Comparison of ENCODE assay signal across 10 cellular contexts in genomic region chr16:89357460-89357859, GRCh38.
A peak's percentile ranks its signal among the peaks of the same experiment; 100 is the strongest.
DNase-seq lines count a peak whose midpoint lies in the region; ATAC-seq, FAIRE-seq and TF ChIP-seq lines count a peak whose summit lies in the region.
"Had no signal": no experiment of that assay in that cellular context is flagged by ENCODE, and none has a peak within 500 bp of the region (broad histone marks: within the 10 kb centered on the region; RNA-seq: fewer than 3 reads in every experiment).

No MANE protein-coding gene starts in this region.

- H3K27ac ChIP-seq in BLaER1 treated with 17β-estradiol and CSF1 and Interleukin-3, amounts not matched to agents 10 nM and 100 nM = peak overlapping the region in 10 of 11 experiments; percentile 31 to 66 (median 50); a peak in 19 of 22 replicates
- peak overlapping the region; percentile 41; the same call in 1 of the 3 replicates for H3K27ac ChIP-seq in K562 (ENCODE audit: extremely low read depth, low read depth, low read length)
- H3K27ac ChIP-seq in hepatocyte = no peak overlapping the region
- H3K27ac ChIP-seq: prostate gland had no signal

- DNase-seq in MV-4-11 (lab: John Stamatoyannopoulos, UW) (peak; percentile 89), K562 (ENCODE audit: extremely low read depth in 1 of 4, low spot score in 3 of 4) (peak in 2 of 4 experiments; percentile 40 to 48), naive B cell (peak; percentile 24), hepatocyte (ENCODE audit: low spot score) (no peak), AML-193 (lab: John Stamatoyannopoulos, UW) (no peak), HuH-7.5 (ENCODE audit: low spot score) (no peak), GOT3 (lab: John Stamatoyannopoulos, UW) (no peak)
- DNase-seq: DMS79 had no signal

- 0 out of 6 replicates have a peak, but pooled peaks of 1 of the 3 experiments have one; percentile 4 for TF ChIP-seq CTCF in K562 (IDR thresholded peaks at IDR 0.05 in 2 of 3, conservative IDR thresholded peaks at IDR 0.05 in 1 of 3; ENCODE audit: insufficient read depth in 2 of 3, low read depth in 1 of 3, low read length in 3 of 3)
- no peak for TF ChIP-seq CTCF in hepatocyte (IDR thresholded peaks at IDR 0.05; ENCODE audit: poor library complexity)

- TF ChIP-seq POLR2A in K562 (conservative IDR thresholded peaks at IDR 0.05) = no peak

- H3K9me1 ChIP-seq in K562 (ENCODE audit: control insufficient read depth, insufficient read depth, low read length) = peaks cover 29% of the 10 kb centered on the region

- H2AFZ ChIP-seq in K562 (ENCODE audit: low read depth, low read length) (no peak overlapping the region), hepatocyte (no peak overlapping the region)

- POLR2A ChIA-PET in K562 (lab: Yijun Ruan, JAX) = interaction anchor here (0.7 to 1.7 kb wide), 3 partner anchors 15 to 147 kb away, joined by 3 to 4 read pairs (median 4); no protein-coding TSS in a partner anchor

- H3K9me2 ChIP-seq in hepatocyte (replicated peaks; ENCODE audit: insufficient read depth) = no peaks in the 10 kb centered on the region

- no TSS peak for BruUV-seq in K562 (replicated peaks; lab: Mats Ljungman, UMichigan)

- peak; percentile 68 for ATAC-seq in K562
- peak; percentile 18 to 20 for ATAC-seq in naive B cell (ENCODE audit: low read depth in 2 of 2)

- no peaks in the 10 kb centered on the region for H3K9me3 Mint-ChIP-seq in naive B cell

- H3K4me3 Mint-ChIP-seq in naive B cell = peak overlapping the region; percentile 16 to 86 (median 64)

- H4K20me1 ChIP-seq in BLaER1 treated with 17β-estradiol and CSF1 and Interleukin-3, amounts not matched to agents 10 nM and 100 nM = peaks cover 100% of the 10 kb centered on the region in 11 experiments
- H4K20me1 ChIP-seq in K562 (replicated peaks; ENCODE audit: control insufficient read depth, insufficient read depth, low read length) (peaks cover 93% of the 10 kb centered on the region), hepatocyte (ENCODE audit: insufficient read depth, poor library complexity, severe bottlenecking) (peaks cover 100% of the 10 kb centered on the region)

- H3K79me2 ChIP-seq in K562 (ENCODE audit: control insufficient read depth, insufficient read depth, low read length) = peaks cover 96% of the 10 kb centered on the region
- H3K79me2 ChIP-seq in hepatocyte = peaks cover 100% of the 10 kb centered on the region

- no peaks in the 10 kb centered on the region for H3K36me3 Mint-ChIP-seq in naive B cell

- no peaks in the 10 kb centered on the region for H3K27me3 Mint-ChIP-seq in naive B cell

- in situ Hi-C loops in K562 (cut with MboI) = no loop called here

- CTCF ChIA-PET in K562 (lab: Yijun Ruan, JAX; ENCODE audit: low intra/inter-chr PET ratio) = no interaction called here

- peak overlapping the region; percentile 80 to 95 (median 91) for H3K4me2 ChIP-seq in BLaER1 treated with 17β-estradiol and CSF1 and Interleukin-3, amounts not matched to agents 10 nM and 100 nM
- H3K4me2 ChIP-seq in K562 (ENCODE audit: insufficient read depth, low read length) = peak overlapping the region; percentile 17
- H3K4me2 ChIP-seq in hepatocyte = no peak overlapping the region

- intact Hi-C loops in K562 (cut with micrococcal nuclease) = no loop called here

- no peaks in the 10 kb centered on the region for H3K27me3 ChIP-seq in BLaER1 treated with 17β-estradiol and CSF1 and Interleukin-3, amounts not matched to agents 10 nM and 100 nM
- no peaks in the 10 kb centered on the region for H3K27me3 ChIP-seq in K562 (ENCODE audit: control insufficient read depth in 2 of 2, insufficient read depth in 2 of 2, low read length in 2 of 2)
- H3K27me3 ChIP-seq in hepatocyte = no peaks in the 10 kb centered on the region

- H3K4me1 ChIP-seq in BLaER1 treated with 17β-estradiol and CSF1 and Interleukin-3, amounts not matched to agents 10 nM and 100 nM = peaks cover 100% of the 10 kb centered on the region in 10 experiments
- H3K4me1 ChIP-seq in K562 (replicated peaks in 1 of 2; ENCODE audit: control insufficient read depth in 2 of 2, insufficient read depth in 2 of 2, low read length in 2 of 2) = peaks cover 53 to 60% of the 10 kb centered on the region in 2 experiments
- peaks cover 58% of the 10 kb centered on the region for H3K4me1 ChIP-seq in hepatocyte (ENCODE audit: insufficient read depth)

- H3K27ac Mint-ChIP-seq in naive B cell = peak overlapping the region in 2 of 6 donors; percentile 72 to 89

- peaks cover 6 to 30% (median 24%) of the 10 kb centered on the region in 11 experiments; a peak in 16 of 22 replicates for H3K36me3 ChIP-seq in BLaER1 treated with 17β-estradiol and CSF1 and Interleukin-3, amounts not matched to agents 10 nM and 100 nM
- H3K36me3 ChIP-seq in K562 (ENCODE audit: control insufficient read depth, insufficient read depth, low read length) (peaks cover 60% of the 10 kb centered on the region; the same call in 2 of the 3 replicates), hepatocyte (replicated peaks; ENCODE audit: insufficient read depth, low read depth) (no peaks in the 10 kb centered on the region)
- H3K36me3 ChIP-seq: prostate gland had no signal

- WGBS in K562 (ENCODE audit: insufficient coverage, low coverage, missing lambda C conversion rate) = 32% methylated on average over 12 of the region's 12 CpGs
- WGBS in hepatocyte (ENCODE audit: low lambda C conversion rate, missing lambda C conversion rate) = 71% methylated on average over 12 of the region's 12 CpGs

- peak overlapping the region in 1 of 10 experiments; percentile 7; a peak in 1 of 20 replicates for H3K4me3 ChIP-seq in BLaER1 treated with 17β-estradiol and CSF1 and Interleukin-3, amounts not matched to agents 10 nM and 100 nM
- H3K4me3 ChIP-seq in K562 = no peak overlapping the region
- no peak overlapping the region for H3K4me3 ChIP-seq in hepatocyte
- H3K4me3 ChIP-seq: prostate gland had no signal

- no peak for TF ChIP-seq RAD21 in K562 (CRISPR knock-in tag; conservative IDR thresholded peaks at IDR 0.05 in 1 of 2, IDR thresholded peaks at IDR 0.05 in 1 of 2)

- no peak for FAIRE-seq in K562 (lab: Jason Lieb, UNC)

- peak overlapping the region in 8 of 11 experiments; percentile 33 to 62 (median 40); a peak in 12 of 22 replicates for H3K9ac ChIP-seq in BLaER1 treated with 17β-estradiol and CSF1 and Interleukin-3, amounts not matched to agents 10 nM and 100 nM
- peak overlapping the region in 1 of 2 experiments; percentile 49; a peak in 3 of 4 replicates for H3K9ac ChIP-seq in K562 (ENCODE audit: insufficient read depth in 1 of 2, low read depth in 2 of 2, low read length in 2 of 2)

- no peak for TF ChIP-seq EP300 in K562 (IDR thresholded peaks at IDR 0.05; ENCODE audit: low read length)

- H3K9me3 ChIP-seq in BLaER1 treated with 17β-estradiol and CSF1 and Interleukin-3, amounts not matched to agents 10 nM and 100 nM (replicated peaks in 1 of 11) = no peaks in the 10 kb centered on the region
- H3K9me3 ChIP-seq in K562 (replicated peaks; ENCODE audit: control insufficient read depth, insufficient read depth, low read depth, low read length) (no peaks in the 10 kb centered on the region), hepatocyte (ENCODE audit: low read depth) (no peaks in the 10 kb centered on the region)
- H3K9me3 ChIP-seq: prostate gland had no signal

- H3K4me1 Mint-ChIP-seq in naive B cell = peaks cover 52 to 91% (median 72%) of the 10 kb centered on the region in 3 donors

TF ChIP-seq in K562, 482 proteins besides CTCF, POLR2A, EP300 and RAD21 (continues in another document):
- TF ChIP-seq, protein P1, sequence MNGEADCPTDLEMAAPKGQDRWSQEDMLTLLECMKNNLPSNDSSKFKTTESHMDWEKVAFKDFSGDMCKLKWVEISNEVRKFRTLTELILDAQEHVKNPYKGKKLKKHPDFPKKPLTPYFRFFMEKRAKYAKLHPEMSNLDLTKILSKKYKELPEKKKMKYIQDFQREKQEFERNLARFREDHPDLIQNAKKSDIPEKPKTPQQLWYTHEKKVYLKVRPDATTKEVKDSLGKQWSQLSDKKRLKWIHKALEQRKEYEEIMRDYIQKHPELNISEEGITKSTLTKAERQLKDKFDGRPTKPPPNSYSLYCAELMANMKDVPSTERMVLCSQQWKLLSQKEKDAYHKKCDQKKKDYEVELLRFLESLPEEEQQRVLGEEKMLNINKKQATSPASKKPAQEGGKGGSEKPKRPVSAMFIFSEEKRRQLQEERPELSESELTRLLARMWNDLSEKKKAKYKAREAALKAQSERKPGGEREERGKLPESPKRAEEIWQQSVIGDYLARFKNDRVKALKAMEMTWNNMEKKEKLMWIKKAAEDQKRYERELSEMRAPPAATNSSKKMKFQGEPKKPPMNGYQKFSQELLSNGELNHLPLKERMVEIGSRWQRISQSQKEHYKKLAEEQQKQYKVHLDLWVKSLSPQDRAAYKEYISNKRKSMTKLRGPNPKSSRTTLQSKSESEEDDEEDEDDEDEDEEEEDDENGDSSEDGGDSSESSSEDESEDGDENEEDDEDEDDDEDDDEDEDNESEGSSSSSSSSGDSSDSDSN (IDR thresholded peaks at IDR 0.05; ENCODE audit: borderline replicate concordance in 1 of 2, low read depth in 2 of 2, low read length in 2 of 2) = 0 out of 4 replicates have a peak, but pooled peaks of 1 of the 2 experiments have one; percentile 19
- TF ChIP-seq ZNF511 (CRISPR knock-in tag; IDR thresholded peaks at IDR 0.05) (no peak), HIVEP1 (CRISPR knock-in tag; IDR thresholded peaks at IDR 0.05) (no peak), YY1 (IDR thresholded peaks at IDR 0.05; ENCODE audit: borderline replicate concordance in 1 of 3, control insufficient read depth in 1 of 3, extremely low read depth in 1 of 3, insufficient read depth in 3 of 3, insufficient read length in 1 of 3, insufficient replicate concordance in 2 of 3, low read depth in 1 of 3, low read length in 2 of 3) (peak in 1 of 3 experiments; percentile 24), NFYB (IDR thresholded peaks at IDR 0.05; ENCODE audit: extremely low read depth, insufficient read length) (peak; percentile 4), MNT (conservative IDR thresholded peaks at IDR 0.05) (peak in 1 of 2 experiments; percentile 17; a peak in 3 of 4 replicates), TGIF2 (CRISPR knock-in tag; IDR thresholded peaks at IDR 0.05) (no peak)

Comparison
In these comparisons a context has a peak if more than half of its experiments do, and no peak if none do; other contexts are left out.
1. DNase-seq: peak in MV-4-11 (single experiment) and naive B cell (single experiment); none in hepatocyte (single experiment), AML-193 (0 of 2), HuH-7.5 (single experiment) and GOT3 (single experiment).